Comparison of ENCODE assay signal across 11 cellular contexts in genomic region chr10:11035318-11035920, GRCh38. TPM values are rescaled to one million over a fixed set of nuclear protein-coding genes. Genes with fewer than 3 reads are reported as not detected.
DNase-seq lines count a peak whose midpoint lies in the region; ATAC-seq and TF ChIP-seq lines count a peak whose summit lies in the region.
"Had no signal": no experiment of that assay in that cellular context is flagged by ENCODE, and none has a peak within 500 bp of the region (broad histone marks: within the 10 kb centered on the region; RNA-seq: fewer than 3 reads in every experiment).

No MANE protein-coding gene starts in this region.

- H3K4me3 ChIP-seq in endodermal cell (ENCODE audit: low read length) (peak overlapping the region; percentile 11), kidney epithelial cell (ENCODE audit: low read depth, low read length) (no peak overlapping the region)

- H3K36me3 ChIP-seq in endodermal cell (ENCODE audit: control insufficient read depth, insufficient read depth, low read length) (peaks cover 29% of the 10 kb centered on the region), kidney epithelial cell (ENCODE audit: control insufficient read depth, insufficient read depth, low read length) (no peaks in the 10 kb centered on the region)

- H3K36me3 Mint-ChIP-seq in endodermal cell (ENCODE audit: low read depth): peaks cover 16% of the 10 kb centered on the region
- H3K36me3 Mint-ChIP-seq: activated naive CD4-positive, alpha-beta T cell treated with anti-CD3 and anti-CD28 coated beads, Interleukin-2, amount 50 U/mL, for 24 hours had no signal

- in situ Hi-C loops in KBM-7 (cut with MboI; ENCODE audit: low pct_unique_long_range_greater_than_20kb, low sequenced_read_pairs): no loop called here

- ATAC-seq in HG02759 (IDR thresholded peaks at IDR 0.05; ENCODE audit: unreplicated experiment): no peak
- no peak for ATAC-seq in stimulated activated naive CD8-positive, alpha-beta T cell treated with anti-CD3 and anti-CD28 coated beads, Interleukin-15, Interleukin-2, amounts not matched to agents 100 U/mL and 50 U/mL, for 24 hours
- ATAC-seq: T-helper 17 cell had no signal

- 14 to 25% methylated on average over 1 to 4 of the region's 4 CpGs for WGBS in endodermal cell (ENCODE audit: insufficient coverage in 1 of 2, insufficient read length in 1 of 2), 2 experiments

- H3K9ac ChIP-seq in endodermal cell (ENCODE audit: extremely low read depth, low read length, poor library complexity, severe bottlenecking): peak overlapping the region; percentile 12

- no peaks in the 10 kb centered on the region for H3K9me3 Mint-ChIP-seq in endodermal cell
- H3K9me3 Mint-ChIP-seq: activated naive CD4-positive, alpha-beta T cell treated with anti-CD3 and anti-CD28 coated beads, Interleukin-2, amount 50 U/mL, for 24 hours had no signal

- peaks cover 42% of the 10 kb centered on the region for H3K4me1 ChIP-seq in endodermal cell (ENCODE audit: control insufficient read depth, insufficient read depth, low read length)

- peak overlapping the region; percentile 44 for H3K27ac ChIP-seq in endodermal cell (ENCODE audit: low read depth, low read length)

- no peak for TF ChIP-seq CTCF in endodermal cell (conservative IDR thresholded peaks at IDR 0.05)
- TF ChIP-seq CTCF in kidney epithelial cell (IDR thresholded peaks at IDR 0.05; ENCODE audit: insufficient read depth, low read length, poor library complexity, severe bottlenecking): no peak

- H3K27me3 Mint-ChIP-seq in endodermal cell (ENCODE audit: insufficient read depth): no peaks in the 10 kb centered on the region

- H3K9me3 ChIP-seq in endodermal cell (ENCODE audit: control insufficient read depth, low read length): no peaks in the 10 kb centered on the region

- H3K4me1 Mint-ChIP-seq in endodermal cell: peaks cover 76% of the 10 kb centered on the region
- H3K4me1 Mint-ChIP-seq: B cell had no signal

- peak; percentile 13 for DNase-seq in A172 (ENCODE audit: low spot score)
- DNase-seq in KBM-7: peak; percentile 14
- peak; percentile 76 for DNase-seq in endodermal cell
- peak; percentile 56 for DNase-seq in kidney epithelial cell (ENCODE audit: low read depth)
- DNase-seq in stimulated activated naive CD8-positive, alpha-beta T cell treated with anti-CD3 and anti-CD28 coated beads, Interleukin-15, Interleukin-2, amounts not matched to agents 100 U/mL and 50 U/mL, for 24 hours: no peak
- DNase-seq in DMS79 (lab: John Stamatoyannopoulos, UW): no peak
- DNase-seq in NCI-H2029 treated with DMSO at 0.1 percent for 48 hours (lab: John Stamatoyannopoulos, UW): no peak
- DNase-seq: T-helper 17 cell had no signal

- H3K27me3 ChIP-seq in endodermal cell (ENCODE audit: control insufficient read depth, insufficient read depth, low read length, poor library complexity, severe bottlenecking) (no peaks in the 10 kb centered on the region), kidney epithelial cell (ENCODE audit: control insufficient read depth, insufficient read depth, low read length) (no peaks in the 10 kb centered on the region)

- H3K4me3 Mint-ChIP-seq in endodermal cell: no peak overlapping the region
- H3K4me3 Mint-ChIP-seq: activated naive CD4-positive, alpha-beta T cell treated with anti-CD3 and anti-CD28 coated beads, Interleukin-2, amount 50 U/mL, for 24 hours; B cell; T-helper 17 cell had no signal

- peak overlapping the region; percentile 93 for H3K27ac Mint-ChIP-seq in endodermal cell
- H3K27ac Mint-ChIP-seq: activated naive CD4-positive, alpha-beta T cell treated with anti-CD3 and anti-CD28 coated beads, Interleukin-2, amount 50 U/mL, for 24 hours; B cell; T-helper 17 cell had no signal

RNA-seq across cellular contexts. Expression of gene CELF2, which starts 17.7 kb away (rescaled TPM):
- total RNA-seq in A172 (2014; rRNA removed; shearing (Covaris generic)): 0.10 TPM in 1 of 2 replicates, not detected in the other
- total RNA-seq in endodermal cell (10 to 100 TPM; 79.9 to 96.1 TPM), kidney epithelial cell (15.2 and 16.9 TPM in 2 replicates)
- polyA plus RNA-seq in endodermal cell (2013, experiment 1 of 2): 23.5 TPM
- 24.6 TPM for polyA plus RNA-seq in endodermal cell (2013, experiment 2 of 2)

Comparison
In these comparisons a context has a peak if more than half of its experiments do, and no peak if none do; other contexts are left out.
1. DNase-seq: peak in A172 (single experiment), KBM-7 (single experiment), endodermal cell (single experiment) and kidney epithelial cell (single experiment); none in stimulated activated naive CD8-positive, alpha-beta T cell treated with anti-CD3 and anti-CD28 coated beads, Interleukin-15, Interleukin-2, amounts not matched to agents 100 U/mL and 50 U/mL, for 24 hours (single experiment), DMS79 (single experiment) and NCI-H2029 treated with DMSO at 0.1 percent for 48 hours (single experiment).
2. RNA of gene CELF2, which starts 17.7 kb away (total RNA-seq): 79.9 to 96.1 TPM in endodermal cell and 15.2 to 16.9 TPM in kidney epithelial cell; 0.10 TPM in A172; every median in the first group is over 10 times any median in the second.